Comparison of ENCODE assay signal across 28 cellular contexts in the genomic region with DNA sequence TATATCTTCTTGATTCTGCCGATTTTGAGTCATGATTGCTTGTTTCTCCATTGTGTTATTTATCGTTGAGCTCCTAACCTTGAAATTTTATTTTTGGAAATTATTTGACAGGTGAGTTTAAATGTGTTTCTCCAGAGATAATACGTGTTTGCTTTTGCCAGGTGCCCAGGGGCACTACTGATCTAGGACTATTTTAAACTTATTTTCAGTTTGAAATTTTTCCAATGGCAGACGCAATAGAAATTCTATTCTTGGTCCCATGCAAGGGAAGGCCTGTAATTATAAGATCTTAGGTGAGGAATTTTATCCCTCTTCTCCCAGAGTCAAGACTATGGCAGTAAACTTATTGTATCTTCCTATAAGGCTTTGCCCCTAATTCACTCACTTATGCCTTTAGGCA.
"Had no signal": no experiment of that assay in that cellular context is flagged by ENCODE, and none has a peak within 500 bp of the region (broad histone marks: within the 10 kb centered on the region; RNA-seq: fewer than 3 reads in every experiment).

No MANE protein-coding gene starts in this region.

- FAIRE-seq: endothelial cell of umbilical vein, islet of Langerhans had no signal

- H3K9me3 ChIP-seq: esophagus muscularis mucosa, gastroesophageal sphincter, prostate gland, right lobe of liver, suprapubic skin, transverse colon, upper lobe of right lung, uterus had no signal

- H3K4me1 ChIP-seq: neural progenitor cell, prostate gland, right lobe of liver, transverse colon, upper lobe of right lung, uterus had no signal

- H3K36me3 ChIP-seq: esophagus muscularis mucosa, gastroesophageal sphincter, heart right ventricle, neural progenitor cell, prostate gland, right lobe of liver, suprapubic skin, transverse colon, upper lobe of right lung, uterus had no signal

- H2AFZ ChIP-seq: neural progenitor cell had no signal

- H3K4me2 ChIP-seq: neural progenitor cell, smooth muscle cell had no signal

- H3K9ac ChIP-seq: neural progenitor cell had no signal

- DNase-seq: dermis blood vessel endothelial cell; effector memory CD4-positive, alpha-beta T cell; foreskin keratinocyte; heart right ventricle; hippocampal formation; kidney glomerular epithelial cell; mesendoderm; midbrain; naive thymus-derived CD4-positive, alpha-beta T cell; right lobe of liver; stimulated activated CD4-positive, alpha-beta T cell treated with anti-CD3 and anti-CD28 coated beads, Interleukin-12 subunit alpha, Interleukin-12 subunit beta, amount 100 ng/mL, for 4 hours; stimulated activated CD4-positive, alpha-beta T cell treated with anti-CD3 and anti-CD28 coated beads, Interleukin-1b, Interleukin-23, amount 100 ng/mL, for 48 hours; stimulated activated CD4-positive, alpha-beta T cell treated with anti-CD3 and anti-CD28 coated beads, Interleukin-4, amount 100 ng/mL, for 1 hour; stimulated activated CD8-positive, alpha-beta memory T cell treated with anti-CD3 and anti-CD28 coated beads, Interleukin-4, amount 100 ng/mL, for 48 hours; stimulated activated naive CD4-positive, alpha-beta T cell; stimulated activated naive CD8-positive, alpha-beta T cell treated with anti-CD3 and anti-CD28 coated beads, Interleukin-15, amount 100 ng/mL, for 72 hours; transverse colon; upper lobe of right lung; uterus had no signal

- H3K4me3 ChIP-seq: coronary artery, esophagus muscularis mucosa, gastroesophageal sphincter, heart right ventricle, neural progenitor cell, prostate gland, right lobe of liver, smooth muscle cell, suprapubic skin, transverse colon, upper lobe of right lung, uterus had no signal

- H3K27ac ChIP-seq: coronary artery, esophagus muscularis mucosa, foreskin keratinocyte, gastroesophageal sphincter, neural progenitor cell, prostate gland, right lobe of liver, suprapubic skin, transverse colon, upper lobe of right lung, uterus had no signal

- ATAC-seq: foreskin keratinocyte; gastroesophageal sphincter; naive thymus-derived CD4-positive, alpha-beta T cell; right lobe of liver; stimulated activated naive CD8-positive, alpha-beta T cell treated with anti-CD3 and anti-CD28 coated beads, Interleukin-15, amount 100 ng/mL, for 72 hours; upper lobe of right lung had no signal

- H3K27me3 ChIP-seq: esophagus muscularis mucosa, foreskin keratinocyte, gastroesophageal sphincter, heart right ventricle, neural progenitor cell, right lobe of liver, suprapubic skin, transverse colon, upper lobe of right lung, uterus had no signal
